ENCODE assay signal across 8 cellular contexts in the genomic region with DNA sequence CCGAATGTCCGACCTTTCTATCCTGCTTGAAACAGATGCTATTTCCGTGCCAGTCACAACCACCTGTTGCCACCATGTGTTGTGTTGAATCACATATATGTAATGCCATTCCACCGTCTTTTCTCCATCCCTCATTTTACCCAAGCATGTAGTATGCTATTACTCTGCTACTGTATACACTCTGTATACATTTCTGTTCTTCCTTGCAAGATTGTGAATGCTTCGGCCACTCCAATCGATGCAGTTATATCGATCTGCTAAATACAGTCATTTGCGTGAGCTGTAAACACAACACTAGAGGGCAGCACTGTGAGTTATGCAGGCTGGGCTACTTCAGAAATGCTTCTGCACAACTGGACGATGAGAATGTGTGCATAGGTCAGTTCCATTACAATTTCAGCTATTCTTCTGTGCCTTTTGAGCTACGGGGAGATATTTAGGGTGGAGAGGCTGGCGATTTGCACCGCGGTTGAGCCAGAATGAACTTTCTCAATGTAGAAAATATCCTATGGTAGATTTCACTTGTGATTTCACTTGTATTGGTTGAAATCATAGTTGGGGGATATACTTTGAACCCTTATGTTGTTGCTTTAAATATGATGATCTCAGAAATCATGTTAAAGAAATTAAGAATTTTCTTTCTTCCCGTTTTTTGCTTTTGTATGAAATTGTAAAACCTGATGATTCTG.
DNase-seq lines count a peak whose midpoint lies in the region; ATAC-seq and TF ChIP-seq lines count a peak whose summit lies in the region.

No MANE protein-coding gene starts in this region.

- intact Hi-C loops in left cardiac atrium (cut with DNase I): no loop called here
- intact Hi-C loops in left ventricle myocardium superior (cut with micrococcal nuclease): no loop called here

- no peaks in the 10 kb centered on the region for H3K36me3 ChIP-seq in osteoblast (ENCODE audit: insufficient read depth, low read length)

- no peaks in the 10 kb centered on the region for H4K20me1 ChIP-seq in osteoblast (ENCODE audit: insufficient read depth, low read length)

- H3K4me1 ChIP-seq in osteoblast (ENCODE audit: insufficient read depth, low read length): no peaks in the 10 kb centered on the region

- H3K4me2 ChIP-seq in osteoblast (ENCODE audit: insufficient read depth, low read length): no peak overlapping the region

- TF ChIP-seq CTCF in osteoblast (IDR thresholded peaks at IDR 0.05; ENCODE audit: extremely low read depth, low read depth, low read length): peak; percentile 74

- ATAC-seq in left cardiac atrium: no peak
- ATAC-seq in left ventricle myocardium superior: no peak
- ATAC-seq in GM21423 (IDR thresholded peaks at IDR 0.05; ENCODE audit: unreplicated experiment): peak; percentile 70
- ATAC-seq in esophagus mucosa: peak; percentile 22

- H2AFZ ChIP-seq in osteoblast (ENCODE audit: low read length): no peak overlapping the region

- no peak overlapping the region for H3K27ac ChIP-seq in osteoblast (ENCODE audit: low read depth, low read length)

- H3K4me3 ChIP-seq in osteoblast (ENCODE audit: insufficient read depth, low read length): no peak overlapping the region

- no peaks in the 10 kb centered on the region for H3K27me3 ChIP-seq in osteoblast (ENCODE audit: insufficient read depth, low read length)

- peak; percentile 24 for DNase-seq in left cardiac atrium
- DNase-seq in left ventricle myocardium superior: no peak
- DNase-seq in HS-5 (ENCODE audit: low read depth): peak; percentile 15
- DNase-seq in SK-N-DZ (ENCODE audit: low spot score): peak; percentile 53
- no peak for DNase-seq in osteoblast (ENCODE audit: insufficient read length, low spot score, missing footprints)
- DNase-seq in occipital lobe (lab: John Stamatoyannopoulos, UW): no peak

- H3K9me3 ChIP-seq in osteoblast (ENCODE audit: low read depth, low read length): no peaks in the 10 kb centered on the region

- H3K79me2 ChIP-seq in osteoblast (ENCODE audit: insufficient read depth, low read length): no peaks in the 10 kb centered on the region

Comparison
In these comparisons a context has a peak if more than half of its experiments do, and no peak if none do; other contexts are left out.
1. DNase-seq: peak in left cardiac atrium (single experiment), HS-5 (single experiment) and SK-N-DZ (single experiment); none in left ventricle myocardium superior (single experiment), osteoblast (single experiment) and occipital lobe (single experiment).
2. ATAC-seq: peak in GM21423 (single experiment) and esophagus mucosa (single experiment); none in left cardiac atrium (0 of 2) and left ventricle myocardium superior (single experiment).